In the genomic region with DNA sequence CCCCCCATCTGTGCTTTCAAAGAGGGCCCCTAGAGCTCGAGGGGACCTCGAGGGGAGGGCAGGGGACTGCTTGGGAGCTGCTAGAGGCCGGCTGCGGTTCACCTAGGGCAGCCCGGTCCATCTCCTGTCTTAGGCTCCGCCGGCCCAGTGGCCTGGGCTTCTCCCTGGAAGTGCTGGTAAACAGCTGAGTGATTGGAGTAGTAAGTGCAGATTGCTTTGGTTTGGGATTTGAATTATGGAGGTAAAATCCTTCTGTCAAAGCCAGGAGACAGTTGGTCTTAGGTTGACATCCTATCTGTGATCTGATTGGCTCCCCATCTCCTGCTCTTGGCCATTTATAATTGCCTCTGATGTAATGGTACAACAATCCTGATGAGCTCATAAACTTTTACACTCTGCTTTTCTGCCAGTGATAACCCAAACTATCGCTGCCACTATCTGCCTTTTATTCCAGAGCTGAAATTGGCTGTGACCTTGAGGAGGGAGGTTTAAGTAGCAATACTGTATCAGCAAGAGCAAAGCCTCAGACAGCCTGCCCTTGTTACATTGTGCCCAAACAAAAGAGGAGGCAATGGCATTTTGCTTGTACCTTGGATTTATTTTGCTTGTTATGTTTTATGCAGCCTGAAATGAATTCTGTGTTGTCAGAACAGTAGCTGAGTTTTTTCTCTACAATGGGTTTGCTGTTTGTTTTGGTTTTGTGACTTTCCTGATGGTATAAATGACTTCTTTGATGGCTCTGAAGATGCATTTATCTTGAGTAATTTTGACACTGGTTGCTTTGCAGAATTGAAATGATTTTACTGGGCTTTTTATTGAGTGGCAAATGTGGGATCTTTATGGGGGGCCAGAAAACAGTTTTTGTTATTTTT, we compare ENCODE assay signal across 8 cellular contexts. TPM values are rescaled to one million over a fixed set of nuclear protein-coding genes. Genes with fewer than 3 reads are reported as not detected.
A peak's percentile ranks its signal among the peaks of the same experiment; 100 is the strongest.
DNase-seq lines count a peak whose midpoint lies in the region; ATAC-seq, FAIRE-seq and TF ChIP-seq lines count a peak whose summit lies in the region.

No MANE protein-coding gene starts in this region.

- H3K9ac ChIP-seq in ES-I3 (ENCODE audit: low read depth, low read length), result peak overlapping the region; percentile 80
- H3K9ac ChIP-seq in OCI-LY1 (ENCODE audit: low read length), result peak overlapping the region; percentile 97

- H3K27me3 ChIP-seq in OCI-LY1 (ENCODE audit: insufficient read depth, low read length) (no peaks in the 10 kb centered on the region), neuron (ENCODE audit: insufficient read depth, low read length) (no peaks in the 10 kb centered on the region)

- peaks cover 51% of the 10 kb centered on the region for H3K4me1 ChIP-seq in ES-I3 (ENCODE audit: insufficient read depth, low read length)
- H3K4me1 ChIP-seq in OCI-LY1 (ENCODE audit: insufficient read depth, low read length, severe bottlenecking), result peaks cover 70% of the 10 kb centered on the region
- H3K4me1 ChIP-seq in neuron (ENCODE audit: insufficient read depth, low read length), result peaks cover 60% of the 10 kb centered on the region

- peaks cover 10% of the 10 kb centered on the region; the same call in 1 of the 2 replicates for H4K20me1 ChIP-seq in OCI-LY1 (ENCODE audit: insufficient read depth, low read length)

- H3K36me3 ChIP-seq in ES-I3 (ENCODE audit: insufficient read depth, low read length) (no peaks in the 10 kb centered on the region), OCI-LY1 (ENCODE audit: insufficient read depth, low read length) (peaks cover 46% of the 10 kb centered on the region), neuron (ENCODE audit: insufficient read depth, low read length) (peaks cover 5% of the 10 kb centered on the region)

- no peaks in the 10 kb centered on the region for H3K36me3 Mint-ChIP-seq in activated naive CD4-positive, alpha-beta T cell treated with anti-CD3 and anti-CD28 coated beads, Interleukin-2, amount 10 ng/mL, durations not matched to agents 7 days and 5 days

- peak overlapping the region; percentile 94 for H3K4me2 ChIP-seq in OCI-LY1 (ENCODE audit: low read length)

- FAIRE-seq in frontal cortex (lab: Jason Lieb, UNC), result no peak

- DNase-seq in KBM-7 (peak; percentile 78), frontal cortex (ENCODE audit: low spot score in 2 of 2) (peak; percentile 68 to 74)
- DNase-seq in activated naive CD4-positive, alpha-beta T cell treated with anti-CD3 and anti-CD28 coated beads, Interleukin-2, amount 10 ng/mL, durations not matched to agents 7 days and 5 days, result peak; percentile 56

- peaks cover 70% of the 10 kb centered on the region for H3K79me2 ChIP-seq in OCI-LY1 (ENCODE audit: insufficient read depth, low read length)

- H3K27me3 Mint-ChIP-seq in activated naive CD4-positive, alpha-beta T cell treated with anti-CD3 and anti-CD28 coated beads, Interleukin-2, amount 10 ng/mL, durations not matched to agents 7 days and 5 days, result no peaks in the 10 kb centered on the region

- ATAC-seq in HG02884 (IDR thresholded peaks at IDR 0.05; ENCODE audit: unreplicated experiment) (no peak), GM21381 (IDR thresholded peaks at IDR 0.05; ENCODE audit: unreplicated experiment) (no peak)

- TF ChIP-seq CTCF in OCI-LY1 (IDR thresholded peaks at IDR 0.05; ENCODE audit: low read length), result no peak

- H2AFZ ChIP-seq in OCI-LY1 (ENCODE audit: low read length) (no peak overlapping the region), neuron (ENCODE audit: low read depth, low read length) (no peak overlapping the region)

- H3K9me2 ChIP-seq in OCI-LY1 (ENCODE audit: low read depth, low read length), result no peaks in the 10 kb centered on the region

- CTCF ChIA-PET in activated naive CD4-positive, alpha-beta T cell treated with anti-CD3 and anti-CD28 coated beads, Interleukin-2, amount 10 ng/mL, durations not matched to agents 7 days and 5 days (lab: Charles Lee), result interaction anchor here (0.6 to 4.4 kb wide), 4 partner anchors 21 to 99 kb away, joined by 3 to 34 read pairs (median 8); a partner anchor contains a TSS

- no peak overlapping the region for H3K27ac Mint-ChIP-seq in activated naive CD4-positive, alpha-beta T cell treated with anti-CD3 and anti-CD28 coated beads, Interleukin-2, amount 10 ng/mL, durations not matched to agents 7 days and 5 days

- peak overlapping the region; percentile 88 for H3K4me3 ChIP-seq in OCI-LY1 (ENCODE audit: low read depth, low read length, poor library complexity, severe bottlenecking)
- peak overlapping the region; percentile 56 for H3K4me3 ChIP-seq in neuron (ENCODE audit: low read length)

- peaks cover 17% of the 10 kb centered on the region for H3K4me1 Mint-ChIP-seq in activated naive CD4-positive, alpha-beta T cell treated with anti-CD3 and anti-CD28 coated beads, Interleukin-2, amount 10 ng/mL, durations not matched to agents 7 days and 5 days

- no peak overlapping the region for H3K4me3 Mint-ChIP-seq in activated naive CD4-positive, alpha-beta T cell treated with anti-CD3 and anti-CD28 coated beads, Interleukin-2, amount 10 ng/mL, durations not matched to agents 7 days and 5 days

- H3K27ac ChIP-seq in OCI-LY1 (ENCODE audit: low read depth, low read length, poor library complexity, severe bottlenecking), result peak overlapping the region; percentile 79

- H3K9me3 Mint-ChIP-seq in activated naive CD4-positive, alpha-beta T cell treated with anti-CD3 and anti-CD28 coated beads, Interleukin-2, amount 10 ng/mL, durations not matched to agents 7 days and 5 days, result no peaks in the 10 kb centered on the region

- in situ Hi-C loops in KBM-7 (cut with MboI; ENCODE audit: low pct_unique_long_range_greater_than_20kb, low sequenced_read_pairs), result no loop called here

- H3K9me3 ChIP-seq in ES-I3 (ENCODE audit: control insufficient read depth, insufficient read depth, low read length), result no peaks in the 10 kb centered on the region
- H3K9me3 ChIP-seq in OCI-LY1 (ENCODE audit: low read length), result no peaks in the 10 kb centered on the region
- H3K9me3 ChIP-seq in neuron (ENCODE audit: low read length), result no peaks in the 10 kb centered on the region

- H3F3A ChIP-seq in OCI-LY1 (ENCODE audit: insufficient read depth, low read length), result no peaks in the 10 kb centered on the region

RNA-seq across cellular contexts. Expression of a gene that starts 2.4 kb away (rescaled TPM):
- 17.1 TPM for total RNA-seq in frontal cortex
